32 cellular contexts compared by ENCODE assay signal in the genomic region with DNA sequence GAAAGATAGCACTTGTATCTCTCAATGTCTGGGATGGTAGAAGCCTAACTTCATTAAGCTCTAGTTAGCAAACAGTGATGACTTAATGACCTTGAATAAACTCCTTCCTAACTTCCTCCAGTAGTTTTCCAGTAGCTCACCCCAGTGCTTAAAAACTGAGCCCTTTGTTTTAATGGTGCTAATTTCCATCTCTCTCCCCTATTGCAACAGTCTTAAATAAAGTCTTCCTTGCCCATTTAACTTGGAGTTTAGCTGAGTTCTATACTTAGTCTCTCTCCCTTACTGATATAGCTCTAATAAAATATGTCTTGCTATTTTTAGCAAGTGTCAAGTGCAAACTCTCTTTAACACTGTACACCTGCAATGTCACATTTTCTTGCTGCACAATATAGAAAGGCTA.
"Had no signal": no experiment of that assay in that cellular context is flagged by ENCODE, and none has a peak within 500 bp of the region (broad histone marks: within the 10 kb centered on the region; RNA-seq: fewer than 3 reads in every experiment).

No MANE protein-coding gene starts in this region.

- H3K36me3 Mint-ChIP-seq: activated CD4-positive, alpha-beta memory T cell treated with anti-CD3 and anti-CD28 coated beads for 36 hours; activated CD8-positive, alpha-beta memory T cell treated with anti-CD3 and anti-CD28 coated beads, Interleukin-2, amount 10 ng/mL, durations not matched to agents 7 days and 5 days; activated naive CD4-positive, alpha-beta T cell treated with anti-CD3 and anti-CD28 coated beads, Interleukin-2, amount 10 ng/mL, durations not matched to agents 7 days and 5 days; activated naive CD4-positive, alpha-beta T cell treated with anti-CD3 and anti-CD28 coated beads, Interleukin-2, amount 50 U/mL, for 72 hours; activated naive CD8-positive, alpha-beta T cell treated with anti-CD3 and anti-CD28 coated beads, Interleukin-2, amount 10 ng/mL, durations not matched to agents 7 days and 5 days; brain had no signal

- H3K27me3 Mint-ChIP-seq: activated CD4-positive, alpha-beta memory T cell treated with anti-CD3 and anti-CD28 coated beads for 36 hours; activated CD4-positive, alpha-beta T cell treated with anti-CD3 and anti-CD28 coated beads for 36 hours; activated CD4-positive, alpha-beta T cell treated with anti-CD3 and anti-CD28 coated beads, Interleukin-2, amount 10 ng/mL, durations not matched to agents 24 days and 14 days; activated CD8-positive, alpha-beta memory T cell treated with anti-CD3 and anti-CD28 coated beads, Interleukin-2, amount 10 ng/mL, durations not matched to agents 7 days and 5 days; activated naive CD4-positive, alpha-beta T cell treated with anti-CD3 and anti-CD28 coated beads, Interleukin-2, amount 10 ng/mL, durations not matched to agents 7 days and 5 days; activated naive CD8-positive, alpha-beta T cell treated with anti-CD3 and anti-CD28 coated beads, Interleukin-2, amount 10 ng/mL, durations not matched to agents 7 days and 5 days; T-helper 17 cell had no signal

- H3K36me3 ChIP-seq: ascending aorta, breast epithelium, cardiac muscle cell, colonic mucosa, esophagus muscularis mucosa, gastrocnemius medialis, heart left ventricle had no signal

- H3K4me3 ChIP-seq: ascending aorta, breast epithelium, cardiac muscle cell, colonic mucosa, esophagus muscularis mucosa, gastrocnemius medialis, heart left ventricle had no signal

- H3K4me3 Mint-ChIP-seq: activated CD4-positive, alpha-beta memory T cell treated with anti-CD3 and anti-CD28 coated beads for 36 hours; activated CD4-positive, alpha-beta T cell treated with anti-CD3 and anti-CD28 coated beads for 36 hours; activated CD4-positive, alpha-beta T cell treated with anti-CD3 and anti-CD28 coated beads, Interleukin-2, amount 10 ng/mL, durations not matched to agents 24 days and 14 days; activated CD8-positive, alpha-beta memory T cell treated with anti-CD3 and anti-CD28 coated beads, Interleukin-2, amount 10 ng/mL, durations not matched to agents 7 days and 5 days; activated CD8-positive, alpha-beta T cell treated with anti-CD3 and anti-CD28 coated beads, Interleukin-2, amount 10 ng/mL, durations not matched to agents 7 days and 5 days; activated naive CD4-positive, alpha-beta T cell treated with anti-CD3 and anti-CD28 coated beads, Interleukin-2, amount 10 ng/mL, durations not matched to agents 7 days and 5 days; activated naive CD8-positive, alpha-beta T cell treated with anti-CD3 and anti-CD28 coated beads, Interleukin-2, amount 10 ng/mL, durations not matched to agents 7 days and 5 days; activated T-cell treated with anti-CD3 and anti-CD28 coated beads, Interleukin-2, amount 50 U/mL, for 72 hours; brain; T-helper 17 cell; T-helper 2 cell treated with Interferon-gamma antibody and Interleukin-4, amounts not matched to agents 5 μg/mL and 100 μg/mL, for 36 hours had no signal

- H3K27me3 ChIP-seq: ascending aorta, breast epithelium, cardiac muscle cell, colonic mucosa, esophagus muscularis mucosa, foreskin keratinocyte, gastrocnemius medialis, heart left ventricle had no signal

- H3K9me3 Mint-ChIP-seq: activated CD4-positive, alpha-beta T cell treated with anti-CD3 and anti-CD28 coated beads, Interleukin-2, amount 10 ng/mL, durations not matched to agents 24 days and 14 days had no signal

- H3K27ac ChIP-seq: ascending aorta, breast epithelium, cardiac muscle cell, colonic mucosa, esophagus muscularis mucosa, foreskin keratinocyte, gastrocnemius medialis, heart left ventricle had no signal

- H3K27ac Mint-ChIP-seq: activated CD4-positive, alpha-beta memory T cell treated with anti-CD3 and anti-CD28 coated beads for 36 hours; activated CD4-positive, alpha-beta T cell treated with anti-CD3 and anti-CD28 coated beads for 36 hours; activated CD4-positive, alpha-beta T cell treated with anti-CD3 and anti-CD28 coated beads, Interleukin-2, amount 10 ng/mL, durations not matched to agents 24 days and 14 days; activated CD8-positive, alpha-beta memory T cell treated with anti-CD3 and anti-CD28 coated beads, Interleukin-2, amount 10 ng/mL, durations not matched to agents 7 days and 5 days; activated CD8-positive, alpha-beta T cell treated with anti-CD3 and anti-CD28 coated beads, Interleukin-2, amount 10 ng/mL, durations not matched to agents 7 days and 5 days; activated naive CD4-positive, alpha-beta T cell treated with anti-CD3 and anti-CD28 coated beads, Interleukin-2, amount 10 ng/mL, durations not matched to agents 7 days and 5 days; activated naive CD4-positive, alpha-beta T cell treated with anti-CD3 and anti-CD28 coated beads, Interleukin-2, amount 50 U/mL, for 72 hours; activated naive CD8-positive, alpha-beta T cell treated with anti-CD3 and anti-CD28 coated beads, Interleukin-2, amount 10 ng/mL, durations not matched to agents 7 days and 5 days; activated T-cell treated with anti-CD3 and anti-CD28 coated beads, Interleukin-2, amount 50 U/mL, for 72 hours; brain; T-helper 17 cell; T-helper 2 cell treated with Interferon-gamma antibody and Interleukin-4, amounts not matched to agents 5 μg/mL and 100 μg/mL, for 36 hours had no signal

- DNase-seq: activated CD4-positive, alpha-beta memory T cell treated with anti-CD3 and anti-CD28 coated beads for 36 hours; activated CD4-positive, alpha-beta T cell treated with anti-CD3 and anti-CD28 coated beads for 36 hours; activated CD4-positive, alpha-beta T cell treated with anti-CD3 and anti-CD28 coated beads, Interleukin-2, amount 10 ng/mL, durations not matched to agents 24 days and 14 days; activated CD4-positive, CD25-positive, alpha-beta regulatory T cell; activated CD4-positive, CD25-positive, alpha-beta regulatory T cell treated with anti-CD3 and anti-CD28 coated beads, Interleukin-2, amount 50 U/mL, for 72 hours; activated CD8-positive, alpha-beta memory T cell treated with anti-CD3 and anti-CD28 coated beads, Interleukin-2, amount 10 ng/mL, durations not matched to agents 7 days and 5 days; activated CD8-positive, alpha-beta memory T cell treated with anti-CD3 and anti-CD28 coated beads, Interleukin-2, amount 50 U/mL, for 4 hours; activated CD8-positive, alpha-beta T cell treated with anti-CD3 and anti-CD28 coated beads, Interleukin-2, amount 10 ng/mL, durations not matched to agents 7 days and 5 days; activated gamma-delta T cell; activated naive CD4-positive, alpha-beta T cell; activated naive CD4-positive, alpha-beta T cell treated with anti-CD3 and anti-CD28 coated beads, Interleukin-2, amount 10 ng/mL, durations not matched to agents 7 days and 5 days; activated naive CD8-positive, alpha-beta T cell treated with anti-CD3 and anti-CD28 coated beads, Interleukin-2, amount 10 ng/mL, durations not matched to agents 7 days and 5 days; activated T-cell treated with anti-CD3 and anti-CD28 coated beads, Interleukin-2, amount 50 U/mL, for 1 hour; activated T-cell treated with anti-CD3 and anti-CD28 coated beads, Interleukin-2, amount 50 U/mL, for 72 hours; central memory CD4-positive, alpha-beta T cell; cerebellar nuclear complex; colonic mucosa; effector CD8-positive, alpha-beta T cell; foreskin keratinocyte; gastrocnemius medialis; glutamatergic neuron; heart left ventricle; T-helper 1 cell; T-helper 17 cell; T1000 had no signal

- ATAC-seq: activated CD4-positive, alpha-beta T cell treated with anti-CD3 and anti-CD28 coated beads for 36 hours; activated CD8-positive, alpha-beta memory T cell treated with anti-CD3 and anti-CD28 coated beads, Interleukin-2, amount 10 ng/mL, durations not matched to agents 7 days and 5 days; activated CD8-positive, alpha-beta T cell treated with anti-CD3 and anti-CD28 coated beads, Interleukin-2, amount 10 ng/mL, durations not matched to agents 7 days and 5 days; activated naive CD4-positive, alpha-beta T cell treated with anti-CD3 and anti-CD28 coated beads, Interleukin-2, amount 50 U/mL, for 72 hours; activated T-cell treated with anti-CD3 and anti-CD28 coated beads, Interleukin-2, amount 50 U/mL, for 72 hours; foreskin keratinocyte; gastrocnemius medialis; heart left ventricle; T-helper 17 cell had no signal

- H3K4me1 ChIP-seq: ascending aorta, breast epithelium, colonic mucosa, esophagus muscularis mucosa, foreskin keratinocyte, gastrocnemius medialis, heart left ventricle had no signal

- H3K4me1 Mint-ChIP-seq: activated CD4-positive, alpha-beta T cell treated with anti-CD3 and anti-CD28 coated beads for 36 hours; activated CD4-positive, alpha-beta T cell treated with anti-CD3 and anti-CD28 coated beads, Interleukin-2, amount 10 ng/mL, durations not matched to agents 24 days and 14 days; activated CD8-positive, alpha-beta memory T cell treated with anti-CD3 and anti-CD28 coated beads, Interleukin-2, amount 10 ng/mL, durations not matched to agents 7 days and 5 days; activated naive CD4-positive, alpha-beta T cell treated with anti-CD3 and anti-CD28 coated beads, Interleukin-2, amount 10 ng/mL, durations not matched to agents 7 days and 5 days; activated naive CD8-positive, alpha-beta T cell treated with anti-CD3 and anti-CD28 coated beads, Interleukin-2, amount 10 ng/mL, durations not matched to agents 7 days and 5 days; T-helper 17 cell had no signal
